In the genomic region with DNA sequence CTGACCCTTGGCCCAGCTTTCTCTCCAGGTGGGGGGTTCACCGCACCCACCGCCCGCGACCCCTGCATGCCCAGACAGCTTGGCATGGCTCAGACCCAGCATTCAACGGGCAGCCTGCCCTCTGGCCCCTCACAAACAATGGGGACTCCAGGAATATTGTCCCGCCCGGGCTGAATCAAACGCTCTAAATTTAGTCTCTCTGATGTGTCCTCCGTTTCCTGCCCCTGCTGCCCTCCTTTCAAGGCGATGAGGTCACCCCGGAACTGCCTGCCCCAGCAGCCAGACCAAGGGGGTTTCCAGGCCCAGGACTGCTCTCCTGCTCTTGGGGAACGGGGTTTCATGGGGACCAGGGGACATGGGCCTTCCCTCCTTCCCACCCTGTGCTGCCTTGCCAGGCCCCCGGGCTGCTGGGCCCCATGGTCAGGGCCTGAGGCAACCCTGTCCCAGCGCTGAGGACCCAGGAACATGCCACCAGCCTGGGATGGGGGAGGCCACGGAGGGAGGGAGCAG, we compare ENCODE assay signal across 8 cellular contexts. TPM values are rescaled to one million over a fixed set of nuclear protein-coding genes. Genes with fewer than 3 reads are reported as not detected.
DNase-seq lines count a peak whose midpoint lies in the region; ATAC-seq and TF ChIP-seq lines count a peak whose summit lies in the region.

No MANE protein-coding gene starts in this region.

- in situ Hi-C loops in ACHN (cut with HindIII; ENCODE audit: low pct_ligation_motif_present, low pct_unique_long_range_greater_than_20kb, low sequenced_read_pairs) (no loop called here), HAP-1 (cut with MboI; ENCODE audit: low sequenced_read_pairs) (no loop called here)

- TF ChIP-seq CTCF in GM23338 (conservative IDR thresholded peaks at IDR 0.05; ENCODE audit: low read depth in 2 of 2) (no peak), smooth muscle cell (IDR thresholded peaks at IDR 0.05; ENCODE audit: borderline replicate concordance, insufficient read depth, poor library complexity, severe bottlenecking) (no peak)

- H3K79me2 ChIP-seq in GM23338 (replicated peaks; ENCODE audit: insufficient read depth), result no peaks in the 10 kb centered on the region
- no peaks in the 10 kb centered on the region for H3K79me2 ChIP-seq in smooth muscle cell (ENCODE audit: low read depth)

- H3K4me3 Mint-ChIP-seq in GM23338, result no peak overlapping the region

- H3K9ac ChIP-seq in smooth muscle cell (ENCODE audit: low read depth), result peak overlapping the region; percentile 84

- H3K27ac ChIP-seq in GM23338 (ENCODE audit: low read depth) (no peak overlapping the region), smooth muscle cell (ENCODE audit: low read depth) (peak overlapping the region; percentile 76)

- peak; percentile 13 for ATAC-seq in GM23338

- H3K9me3 Mint-ChIP-seq in GM23338, result no peaks in the 10 kb centered on the region

- no peaks in the 10 kb centered on the region for H3K36me3 Mint-ChIP-seq in GM23338 (ENCODE audit: low read depth)

- 64% methylated on average over 15 of the region's 15 CpGs for WGBS in smooth muscle cell (ENCODE audit: low lambda C conversion rate)

- H3K4me3 ChIP-seq in GM23338, result no peak overlapping the region
- H3K4me3 ChIP-seq in smooth muscle cell, result no peak overlapping the region
- H3K4me3 ChIP-seq in HAP-1, result no peak overlapping the region

- H3K36me3 ChIP-seq in GM23338 (ENCODE audit: insufficient read depth) (no peaks in the 10 kb centered on the region), smooth muscle cell (ENCODE audit: low read depth) (no peaks in the 10 kb centered on the region), HAP-1 (replicated peaks) (no peaks in the 10 kb centered on the region)

- peaks cover 33% of the 10 kb centered on the region for H3K4me1 ChIP-seq in GM23338 (ENCODE audit: insufficient read depth)
- peaks cover 6% of the 10 kb centered on the region for H3K4me1 ChIP-seq in smooth muscle cell (ENCODE audit: low read depth)
- no peaks in the 10 kb centered on the region for H3K4me1 ChIP-seq in HAP-1

- H3K9me3 ChIP-seq in smooth muscle cell (replicated peaks; ENCODE audit: low read depth) (no peaks in the 10 kb centered on the region), HAP-1 (no peaks in the 10 kb centered on the region)

- no peak overlapping the region for H2AFZ ChIP-seq in GM23338
- H2AFZ ChIP-seq in smooth muscle cell (ENCODE audit: low read depth), result peak overlapping the region; percentile 85

- no peak overlapping the region for H3K27ac Mint-ChIP-seq in GM23338

- H3K27me3 Mint-ChIP-seq in GM23338 (ENCODE audit: insufficient read depth, low read depth, poor library complexity), result peaks cover 19% of the 10 kb centered on the region

- no peaks in the 10 kb centered on the region for H3K9me2 ChIP-seq in GM23338 (ENCODE audit: insufficient read depth)

- H3K4me1 Mint-ChIP-seq in GM23338, result peaks cover 35% of the 10 kb centered on the region

- H3K27me3 ChIP-seq in GM23338 (ENCODE audit: insufficient read depth) (peaks cover 10% of the 10 kb centered on the region; the same call in 1 of the 2 replicates), smooth muscle cell (ENCODE audit: low read depth) (no peaks in the 10 kb centered on the region), HAP-1 (ENCODE audit: low read depth) (peaks cover 13% of the 10 kb centered on the region)

- no peaks in the 10 kb centered on the region for H4K20me1 ChIP-seq in GM23338 (replicated peaks; ENCODE audit: insufficient read depth)
- H4K20me1 ChIP-seq in smooth muscle cell (ENCODE audit: low read depth), result no peaks in the 10 kb centered on the region

- H3K4me2 ChIP-seq in GM23338, result 0 out of 2 replicates have a peak overlapping the region, but pooled peaks have one; percentile 43
- H3K4me2 ChIP-seq in smooth muscle cell, result peak overlapping the region; percentile 24

- DNase-seq in ACHN (peak; percentile 57), GM23338 (ENCODE audit: low spot score) (no peak), fibroblast of peridontal ligament (ENCODE audit: extremely low read depth) (peak; percentile 15), smooth muscle cell (lab: John Stamatoyannopoulos, UW; ENCODE audit: unreplicated experiment) (no peak), SIG-M5 (lab: John Stamatoyannopoulos, UW) (no peak), LoVo (ENCODE audit: low spot score) (no peak), HAP-1 (ENCODE audit: low spot score in 2 of 2) (no peak)
- peak; percentile 53 to 67 for DNase-seq in activated CD4-positive, alpha-beta T cell treated with anti-CD3 and anti-CD28 coated beads, Interleukin-2, amount 50 U/mL, for 48 hours

- H3F3A ChIP-seq in GM23338 (replicated peaks; ENCODE audit: low read depth) (0 out of 2 replicates have a peak, but pooled peaks cover 3% of the 10 kb centered on the region), smooth muscle cell (ENCODE audit: low read depth) (peaks cover 4% of the 10 kb centered on the region)

TF ChIP-seq in GM23338, 12 proteins besides CTCF, POLR2A, EP300 and RAD21 (continues in another document):
- TF ChIP-seq, protein P1, sequence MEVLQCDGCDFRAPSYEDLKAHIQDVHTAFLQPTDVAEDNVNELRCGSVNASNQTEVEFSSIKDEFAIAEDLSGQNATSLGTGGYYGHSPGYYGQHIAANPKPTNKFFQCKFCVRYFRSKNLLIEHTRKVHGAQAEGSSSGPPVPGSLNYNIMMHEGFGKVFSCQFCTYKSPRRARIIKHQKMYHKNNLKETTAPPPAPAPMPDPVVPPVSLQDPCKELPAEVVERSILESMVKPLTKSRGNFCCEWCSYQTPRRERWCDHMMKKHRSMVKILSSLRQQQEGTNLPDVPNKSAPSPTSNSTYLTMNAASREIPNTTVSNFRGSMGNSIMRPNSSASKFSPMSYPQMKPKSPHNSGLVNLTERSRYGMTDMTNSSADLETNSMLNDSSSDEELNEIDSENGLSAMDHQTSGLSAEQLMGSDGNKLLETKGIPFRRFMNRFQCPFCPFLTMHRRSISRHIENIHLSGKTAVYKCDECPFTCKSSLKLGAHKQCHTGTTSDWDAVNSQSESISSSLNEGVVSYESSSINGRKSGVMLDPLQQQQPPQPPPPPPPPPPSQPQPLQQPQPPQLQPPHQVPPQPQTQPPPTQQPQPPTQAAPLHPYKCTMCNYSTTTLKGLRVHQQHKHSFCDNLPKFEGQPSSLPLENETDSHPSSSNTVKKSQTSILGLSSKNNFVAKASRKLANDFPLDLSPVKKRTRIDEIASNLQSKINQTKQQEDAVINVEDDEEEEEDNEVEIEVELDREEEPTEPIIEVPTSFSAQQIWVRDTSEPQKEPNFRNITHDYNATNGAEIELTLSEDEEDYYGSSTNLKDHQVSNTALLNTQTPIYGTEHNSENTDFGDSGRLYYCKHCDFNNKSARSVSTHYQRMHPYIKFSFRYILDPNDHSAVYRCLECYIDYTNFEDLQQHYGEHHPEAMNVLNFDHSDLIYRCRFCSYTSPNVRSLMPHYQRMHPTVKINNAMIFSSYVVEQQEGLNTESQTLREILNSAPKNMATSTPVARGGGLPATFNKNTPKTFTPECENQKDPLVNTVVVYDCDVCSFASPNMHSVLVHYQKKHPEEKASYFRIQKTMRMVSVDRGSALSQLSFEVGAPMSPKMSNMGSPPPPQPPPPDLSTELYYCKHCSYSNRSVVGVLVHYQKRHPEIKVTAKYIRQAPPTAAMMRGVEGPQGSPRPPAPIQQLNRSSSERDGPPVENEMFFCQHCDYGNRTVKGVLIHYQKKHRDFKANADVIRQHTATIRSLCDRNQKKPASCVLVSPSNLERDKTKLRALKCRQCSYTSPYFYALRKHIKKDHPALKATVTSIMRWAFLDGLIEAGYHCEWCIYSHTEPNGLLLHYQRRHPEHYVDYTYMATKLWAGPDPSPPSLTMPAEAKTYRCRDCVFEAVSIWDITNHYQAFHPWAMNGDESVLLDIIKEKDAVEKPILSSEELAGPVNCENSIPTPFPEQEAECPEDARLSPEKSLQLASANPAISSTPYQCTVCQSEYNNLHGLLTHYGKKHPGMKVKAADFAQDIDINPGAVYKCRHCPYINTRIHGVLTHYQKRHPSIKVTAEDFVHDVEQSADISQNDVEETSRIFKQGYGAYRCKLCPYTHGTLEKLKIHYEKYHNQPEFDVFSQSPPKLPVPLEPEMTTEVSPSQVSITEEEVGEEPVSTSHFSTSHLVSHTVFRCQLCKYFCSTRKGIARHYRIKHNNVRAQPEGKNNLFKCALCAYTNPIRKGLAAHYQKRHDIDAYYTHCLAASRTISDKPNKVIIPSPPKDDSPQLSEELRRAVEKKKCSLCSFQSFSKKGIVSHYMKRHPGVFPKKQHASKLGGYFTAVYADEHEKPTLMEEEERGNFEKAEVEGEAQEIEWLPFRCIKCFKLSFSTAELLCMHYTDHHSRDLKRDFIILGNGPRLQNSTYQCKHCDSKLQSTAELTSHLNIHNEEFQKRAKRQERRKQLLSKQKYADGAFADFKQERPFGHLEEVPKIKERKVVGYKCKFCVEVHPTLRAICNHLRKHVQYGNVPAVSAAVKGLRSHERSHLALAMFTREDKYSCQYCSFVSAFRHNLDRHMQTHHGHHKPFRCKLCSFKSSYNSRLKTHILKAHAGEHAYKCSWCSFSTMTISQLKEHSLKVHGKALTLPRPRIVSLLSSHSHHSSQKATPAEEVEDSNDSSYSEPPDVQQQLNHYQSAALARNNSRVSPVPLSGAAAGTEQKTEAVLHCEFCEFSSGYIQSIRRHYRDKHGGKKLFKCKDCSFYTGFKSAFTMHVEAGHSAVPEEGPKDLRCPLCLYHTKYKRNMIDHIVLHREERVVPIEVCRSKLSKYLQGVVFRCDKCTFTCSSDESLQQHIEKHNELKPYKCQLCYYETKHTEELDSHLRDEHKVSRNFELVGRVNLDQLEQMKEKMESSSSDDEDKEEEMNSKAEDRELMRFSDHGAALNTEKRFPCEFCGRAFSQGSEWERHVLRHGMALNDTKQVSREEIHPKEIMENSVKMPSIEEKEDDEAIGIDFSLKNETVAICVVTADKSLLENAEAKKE (CRISPR knock-in tag; IDR thresholded peaks at IDR 0.05), result no peak

RNA-seq across cellular contexts. Expression of gene PDGFB, which starts 10.1 kb away (rescaled TPM):
- total RNA-seq in GM23338 (2014; rRNA removed; shearing (Covaris generic)), result 5.2 and 8.0 TPM in 2 replicates
- polyA plus RNA-seq in GM23338 (2016; fragmentation: Nextera tagmentation; extraction: Ambion mirVana) (1.9 and 2.2 TPM in 2 replicates), smooth muscle cell (0.31 and 3.0 TPM in 2 replicates)
- total RNA-seq in smooth muscle cell, result 1.9 and 2.1 TPM in 2 replicates

Comparison
In these comparisons a context has a peak if more than half of its experiments do, and no peak if none do; other contexts are left out.
1. DNase-seq: peak in ACHN (single experiment), activated CD4-positive, alpha-beta T cell treated with anti-CD3 and anti-CD28 coated beads, Interleukin-2, amount 50 U/mL, for 48 hours (2 of 2) and fibroblast of peridontal ligament (single experiment); none in GM23338 (single experiment), smooth muscle cell (single experiment), SIG-M5 (single experiment), LoVo (single experiment) and HAP-1 (0 of 2).